ENCODE assay signal across 2 cellular contexts in the genomic region with DNA sequence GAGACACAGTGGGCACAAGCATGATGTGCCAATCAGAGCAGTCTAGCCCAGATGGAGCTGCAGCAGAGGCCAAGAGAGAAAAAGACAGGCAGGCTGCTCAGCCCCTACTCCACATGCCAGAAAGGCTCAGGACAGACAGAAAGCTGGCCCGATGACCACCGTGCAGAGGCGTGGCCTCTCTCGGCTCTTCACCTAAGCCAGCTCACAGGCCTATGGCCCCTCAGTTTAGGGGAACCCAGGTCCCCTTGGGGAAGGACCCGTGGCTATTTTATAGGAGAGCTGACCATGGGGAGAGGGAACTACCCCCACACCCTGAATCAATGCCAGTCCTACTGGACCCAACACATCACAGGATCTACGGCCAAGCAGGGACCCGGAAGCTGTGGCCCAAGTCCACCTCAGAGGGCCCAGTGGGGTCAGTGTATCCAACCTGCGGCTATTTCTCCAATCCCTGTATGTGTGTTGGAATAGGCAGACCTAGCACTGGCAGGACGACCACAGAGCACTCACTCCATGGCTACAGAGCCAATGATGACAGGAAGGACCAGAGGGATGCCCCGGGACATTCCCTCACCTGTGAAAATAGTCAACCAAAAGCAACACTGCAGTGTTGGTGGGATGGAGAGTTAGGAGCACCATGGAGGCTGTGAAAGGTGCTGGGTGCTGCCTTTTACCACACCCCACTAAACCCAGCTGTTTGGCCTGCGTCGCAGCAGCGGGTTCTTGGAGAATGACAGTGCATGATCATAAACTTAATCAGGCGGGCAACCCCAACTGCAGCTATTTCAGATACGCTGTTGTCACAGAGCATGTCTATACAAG.
TF ChIP-seq lines count a peak whose summit lies in the region.

No MANE protein-coding gene starts in this region.

TF ChIP-seq in GM23338, 12 proteins besides CTCF, POLR2A, EP300 and RAD21:
- TF ChIP-seq NANOG (IDR thresholded peaks at IDR 0.05; ENCODE audit: borderline replicate concordance): no peak
- TF ChIP-seq CREB1 (CRISPR knock-in tag; IDR thresholded peaks at IDR 0.05; ENCODE audit: low read depth): no peak
- no peak for TF ChIP-seq ETS1 (IDR thresholded peaks at IDR 0.05)

TF ChIP-seq in SK-N-SH treated with all-trans-retinoic acid at 6 μM for 48 hours, 23 proteins besides CTCF, POLR2A, EP300 and RAD21:
- no peak for TF ChIP-seq ESRRG (CRISPR knock-in tag; IDR thresholded peaks at IDR 0.05)
